7 cellular contexts compared by ENCODE assay signal in the genomic region with DNA sequence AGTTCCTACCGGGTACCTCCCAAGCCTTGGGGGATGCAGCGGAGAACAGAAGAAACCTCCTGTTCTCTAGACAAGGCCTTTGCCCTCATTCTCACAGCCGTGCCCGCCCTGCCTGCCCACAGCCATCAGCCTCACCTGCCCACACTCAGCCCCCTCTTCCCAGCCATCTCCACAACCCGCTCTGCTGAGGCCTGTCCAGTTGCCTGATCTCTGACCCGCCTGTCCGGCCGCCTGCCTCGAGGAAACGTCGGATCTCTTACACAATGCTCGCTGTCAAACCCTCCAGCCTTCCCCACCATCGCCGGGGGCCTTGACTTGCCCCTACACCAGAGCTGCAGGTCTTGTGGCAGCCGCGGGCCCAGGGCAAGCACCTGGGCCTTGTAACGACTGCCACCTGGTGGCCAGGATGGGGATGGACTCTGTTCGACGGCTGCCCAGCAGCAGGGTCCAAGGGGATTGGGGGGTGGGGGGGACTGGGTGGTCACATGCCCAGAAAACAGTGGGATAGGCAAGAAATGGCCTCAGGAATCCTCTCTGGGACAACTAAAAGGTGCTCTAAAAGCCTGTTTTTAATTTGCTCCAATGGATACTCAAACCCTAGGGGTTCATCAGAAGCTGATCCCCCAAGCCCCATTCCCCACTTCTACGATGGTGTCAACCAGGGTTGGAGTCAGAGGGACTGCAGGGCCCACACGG. TPM values are rescaled to one million over a fixed set of nuclear protein-coding genes. Genes with fewer than 3 reads are reported as not detected.
DNase-seq lines count a peak whose midpoint lies in the region; ATAC-seq, FAIRE-seq and TF ChIP-seq lines count a peak whose summit lies in the region.

No MANE protein-coding gene starts in this region.

- H3K27ac ChIP-seq in WERI-Rb-1, result no peak overlapping the region
- peak overlapping the region in 1 of 2 donors; percentile 83 for H3K27ac ChIP-seq in breast epithelium

- H3K9me3 ChIP-seq in WERI-Rb-1 (ENCODE audit: severe bottlenecking) (no peaks in the 10 kb centered on the region), breast epithelium (no peaks in the 10 kb centered on the region)

- H3K27me3 ChIP-seq in WERI-Rb-1 (ENCODE audit: insufficient read depth, low read depth, severe bottlenecking), result no peaks in the 10 kb centered on the region
- no peaks in the 10 kb centered on the region for H3K27me3 ChIP-seq in breast epithelium

- FAIRE-seq in GM12891 (lab: Jason Lieb, UNC), result peak; percentile 89

- peak; percentile 83 for TF ChIP-seq CTCF in WERI-Rb-1 (IDR thresholded peaks at IDR 0.05; ENCODE audit: low read depth, low read length)
- peak; percentile 77 to 84 (median 78) for TF ChIP-seq CTCF in breast epithelium (IDR thresholded peaks at IDR 0.05)

- DNase-seq in GM12891 (ENCODE audit: insufficient read length, low spot score) (peak; percentile 95), NCI-H1436 treated with DMSO at 0.1 percent for 48 hours (lab: John Stamatoyannopoulos, UW) (peak; percentile 3), WERI-Rb-1 (peak; percentile 75), breast epithelium (ENCODE audit: low spot score in 2 of 2) (peak in 1 of 2 donors; percentile 48), left kidney (ENCODE audit: low read depth, low spot score) (peak; percentile 89)
- DNase-seq in stimulated activated CD4-positive, alpha-beta T cell treated with anti-CD3 and anti-CD28 coated beads, TNF-alpha, amount 100 ng/mL, for 24 hours (ENCODE audit: low read depth in 3 of 3), result peak; percentile 54 to 61 (median 56)

- no peak for TF ChIP-seq POLR2A in GM12891 (IDR thresholded peaks at IDR 0.05; ENCODE audit: low read depth, low read length)
- TF ChIP-seq POLR2A in breast epithelium (IDR thresholded peaks at IDR 0.05), result no peak

- no peak for ATAC-seq in GM18498 (IDR thresholded peaks at IDR 0.05; ENCODE audit: unreplicated experiment)

- H3K4me1 ChIP-seq in breast epithelium, result no peaks in the 10 kb centered on the region

- intact Hi-C loops in breast epithelium (cut with DNase I; ENCODE audit: low total_unique reads), result no loop called here

- H3K4me3 ChIP-seq in WERI-Rb-1 (ENCODE audit: low read depth, low read length) (no peak overlapping the region), breast epithelium (no peak overlapping the region)

- H3K36me3 ChIP-seq in WERI-Rb-1 (peaks cover 26% of the 10 kb centered on the region), breast epithelium (no peaks in the 10 kb centered on the region)

TF ChIP-seq in GM12891, 5 proteins besides CTCF, POLR2A, EP300 and RAD21:
- no peak for TF ChIP-seq POLR2AphosphoS5 (IDR thresholded peaks at IDR 0.05; ENCODE audit: low read depth, low read length)
- no peak for TF ChIP-seq POU2F2 (IDR thresholded peaks at IDR 0.05; ENCODE audit: low read depth, low read length)
- TF ChIP-seq TAF1 (IDR thresholded peaks at IDR 0.05; ENCODE audit: low read depth, low read length), result no peak
- no peak for TF ChIP-seq SPI1 (IDR thresholded peaks at IDR 0.05; ENCODE audit: low read depth, low read length)
- TF ChIP-seq PAX5 (IDR thresholded peaks at IDR 0.05; ENCODE audit: insufficient read depth, low read length, severe bottlenecking), result no peak

RNA-seq across cellular contexts. Expression of a gene that starts 31.0 kb away (rescaled TPM):
- polyA plus RNA-seq in GM12891 (2012; ENCODE audit: low read depth, missing spikeins), result 0.08 TPM
- 1 to 10 TPM in 2 of 3 donors, under 1 TPM in 1; 0.73 to 3.6 (median 1.9) TPM for total RNA-seq in breast epithelium
